Comparison of ENCODE assay signal across 21 cellular contexts in the genomic region with DNA sequence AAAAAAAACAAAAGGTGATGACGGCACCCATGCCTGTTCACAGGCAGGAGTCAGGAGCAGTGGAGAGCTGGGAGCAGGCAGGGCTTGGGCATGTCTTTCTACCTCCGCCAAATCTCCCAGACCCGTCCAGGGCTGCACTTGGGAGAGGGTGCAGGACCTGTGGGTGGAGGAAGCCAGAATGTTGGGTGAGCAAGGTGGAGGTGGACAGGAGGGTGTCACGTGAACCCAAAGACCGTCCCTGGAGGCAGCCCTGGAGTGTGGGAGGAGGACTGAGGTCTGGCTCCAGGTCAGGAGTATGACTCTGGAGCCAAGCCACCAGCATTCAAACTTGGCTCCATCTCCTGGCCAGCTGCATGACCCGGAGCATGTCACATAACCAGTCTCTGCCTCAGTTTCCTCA. TPM values are rescaled to one million over a fixed set of nuclear protein-coding genes. Genes with fewer than 3 reads are reported as not detected.
"Had no signal": no experiment of that assay in that cellular context is flagged by ENCODE, and none has a peak within 500 bp of the region (broad histone marks: within the 10 kb centered on the region; RNA-seq: fewer than 3 reads in every experiment).

No MANE protein-coding gene starts in this region.

- H3K9me3 Mint-ChIP-seq: central memory CD8-positive, alpha-beta T cell; effector memory CD8-positive, alpha-beta T cell; immature natural killer cell; natural killer cell; neural crest cell; stimulated activated naive B cell treated with anti-CD40 and anti-IgM and Interleukin-4, amounts not matched to agents 10 μg/mL and 1 μg/mL and 100 μg/mL, for 72 hours; stimulated activated naive CD8-positive, alpha-beta T cell treated with anti-CD3 and anti-CD28 coated beads, Interleukin-15, amount 100 ng/mL, for 72 hours had no signal

- H3K27me3 ChIP-seq: esophagus muscularis mucosa, gastrocnemius medialis, pancreas, spleen, upper lobe of left lung, vagina had no signal

- H3K36me3 Mint-ChIP-seq: immature natural killer cell, natural killer cell had no signal

- DNase-seq: effector memory CD8-positive, alpha-beta T cell; gastrocnemius medialis; immature natural killer cell; natural killer cell; nucleus accumbens; pancreas; spleen; stimulated activated CD4-positive, alpha-beta T cell treated with anti-CD3 and anti-CD28 coated beads, Interleukin-15, amount 100 ng/mL, for 24 hours; stimulated activated CD4-positive, alpha-beta T cell treated with anti-CD3 and anti-CD28 coated beads, Interleukin-1b, Interleukin-23, amount 100 ng/mL, for 48 hours; stimulated activated CD4-positive, alpha-beta T cell treated with anti-CD3 and anti-CD28 coated beads, Interleukin-4, amount 100 ng/mL, for 24 hours; stimulated activated naive B cell treated with anti-CD40 and anti-IgM and Interleukin-4, amounts not matched to agents 10 μg/mL and 1 μg/mL and 100 μg/mL, for 72 hours; stimulated activated naive CD8-positive, alpha-beta T cell treated with anti-CD3 and anti-CD28 coated beads, Interleukin-15, amount 100 ng/mL, for 72 hours; upper lobe of left lung had no signal

- H3K27ac Mint-ChIP-seq: effector memory CD8-positive, alpha-beta T cell; immature natural killer cell; natural killer cell; progenitor cell of endocrine pancreas; stimulated activated naive B cell treated with anti-CD40 and anti-IgM and Interleukin-4, amounts not matched to agents 10 μg/mL and 1 μg/mL and 100 μg/mL, for 72 hours; stimulated activated naive CD8-positive, alpha-beta T cell treated with anti-CD3 and anti-CD28 coated beads, Interleukin-15, amount 100 ng/mL, for 72 hours had no signal

- H3K9me3 ChIP-seq: esophagus muscularis mucosa, gastrocnemius medialis, pancreas, spleen, thoracic aorta, upper lobe of left lung, vagina had no signal

- H3K27me3 Mint-ChIP-seq: progenitor cell of endocrine pancreas; stimulated activated naive B cell treated with anti-CD40 and anti-IgM and Interleukin-4, amounts not matched to agents 10 μg/mL and 1 μg/mL and 100 μg/mL, for 72 hours; stimulated activated naive CD8-positive, alpha-beta T cell treated with anti-CD3 and anti-CD28 coated beads, Interleukin-15, amount 100 ng/mL, for 72 hours had no signal

- H3K4me1 Mint-ChIP-seq: central memory CD8-positive, alpha-beta T cell; stimulated activated naive CD8-positive, alpha-beta T cell treated with anti-CD3 and anti-CD28 coated beads, Interleukin-15, amount 100 ng/mL, for 72 hours had no signal

- H3K4me3 ChIP-seq: esophagus muscularis mucosa, gastrocnemius medialis, pancreas, spleen, thoracic aorta, upper lobe of left lung, vagina had no signal

- H3K4me3 Mint-ChIP-seq: central memory CD8-positive, alpha-beta T cell; effector memory CD8-positive, alpha-beta T cell; immature natural killer cell; natural killer cell; neural crest cell; stimulated activated naive B cell treated with anti-CD40 and anti-IgM and Interleukin-4, amounts not matched to agents 10 μg/mL and 1 μg/mL and 100 μg/mL, for 72 hours; stimulated activated naive CD8-positive, alpha-beta T cell treated with anti-CD3 and anti-CD28 coated beads, Interleukin-15, amount 100 ng/mL, for 72 hours had no signal

- H3K27ac ChIP-seq: epithelial cell of prostate, gastrocnemius medialis, pancreas, spleen, upper lobe of left lung had no signal

- ATAC-seq: effector memory CD8-positive, alpha-beta T cell; gastrocnemius medialis; natural killer cell; sciatic nerve; stimulated activated naive B cell treated with anti-CD40 and anti-IgM and Interleukin-4, amounts not matched to agents 10 μg/mL and 1 μg/mL and 100 μg/mL, for 72 hours; stimulated activated naive CD8-positive, alpha-beta T cell treated with anti-CD3 and anti-CD28 coated beads, Interleukin-15, amount 100 ng/mL, for 72 hours had no signal

- H3K36me3 ChIP-seq: gastrocnemius medialis, pancreas, vagina had no signal

RNA-seq across cellular contexts. Expression of a gene that starts 41.6 kb away (rescaled TPM):
- polyA plus RNA-seq: immature natural killer cell had no signal
